ENCODE assay signal across 8 cellular contexts in genomic region chr15:45634442-45635190, GRCh38. TPM values are rescaled to one million over a fixed set of nuclear protein-coding genes. Genes with fewer than 3 reads are reported as not detected.
DNase-seq lines count a peak whose midpoint lies in the region; ATAC-seq and TF ChIP-seq lines count a peak whose summit lies in the region.

TSS of gene SQOR (plus strand) at chr15:45635029. CDS start at chr15:45658924, 23,895 bp downstream.

- H3K27me3 ChIP-seq in OCI-LY1 (ENCODE audit: insufficient read depth, low read length) (no peaks in the 10 kb centered on the region), neural progenitor cell (peaks cover 85% of the 10 kb centered on the region), subcutaneous abdominal adipose tissue (ENCODE audit: control insufficient read depth in 5 of 5, insufficient read depth in 4 of 5, low read length in 5 of 5) (no peaks in the 10 kb centered on the region)

- no peaks in the 10 kb centered on the region for H3K79me2 ChIP-seq in OCI-LY1 (ENCODE audit: insufficient read depth, low read length)
- no peaks in the 10 kb centered on the region for H3K79me2 ChIP-seq in neural progenitor cell (ENCODE audit: low read depth)

- no peaks in the 10 kb centered on the region for H3K36me3 Mint-ChIP-seq in neural progenitor cell

- H3K9ac ChIP-seq in OCI-LY1 (ENCODE audit: low read length) (no peak within 1 kb of the TSS; the same call in 1 of the 2 replicates), neural progenitor cell (no peak within 1 kb of the TSS), subcutaneous abdominal adipose tissue (ENCODE audit: low read length in 5 of 5) (peak within 1 kb of the TSS; percentile 30 to 96 (median 94))

- H3K36me3 ChIP-seq in OCI-LY1 (ENCODE audit: insufficient read depth, low read length) (no peaks in the 10 kb centered on the region), neural progenitor cell (no peaks in the 10 kb centered on the region), subcutaneous abdominal adipose tissue (ENCODE audit: control insufficient read depth in 5 of 5, insufficient read depth in 5 of 5, low read length in 5 of 5) (no peaks in the 10 kb centered on the region)

- H4K20me1 ChIP-seq in OCI-LY1 (ENCODE audit: insufficient read depth, low read length) (no peaks in the 10 kb centered on the region), neural progenitor cell (ENCODE audit: low read depth) (no peaks in the 10 kb centered on the region)

- H3K27ac ChIP-seq in OCI-LY1 (ENCODE audit: low read depth, low read length, poor library complexity, severe bottlenecking) = no peak within 1 kb of the TSS
- H3K27ac ChIP-seq in neural progenitor cell = no peak within 1 kb of the TSS
- H3K27ac ChIP-seq in subcutaneous abdominal adipose tissue (ENCODE audit: low read depth, low read length) = peak within 1 kb of the TSS; percentile 92

- H3K9me2 ChIP-seq in OCI-LY1 (ENCODE audit: low read depth, low read length) = no peaks in the 10 kb centered on the region

- H3K4me3 Mint-ChIP-seq in neural progenitor cell = peak within 1 kb of the TSS; percentile 91

- H3K4me1 ChIP-seq in OCI-LY1 (ENCODE audit: insufficient read depth, low read length, severe bottlenecking) (peaks cover 10% of the 10 kb centered on the region), neural progenitor cell (no peaks in the 10 kb centered on the region), subcutaneous abdominal adipose tissue (ENCODE audit: control insufficient read depth in 5 of 5, insufficient read depth in 5 of 5, low read length in 5 of 5) (peaks cover 5 to 61% (median 42%) of the 10 kb centered on the region in 5 donors)

- peaks cover 7% of the 10 kb centered on the region for H3K4me1 Mint-ChIP-seq in neural progenitor cell

- no peak within 1 kb of the TSS for H2AFZ ChIP-seq in OCI-LY1 (ENCODE audit: low read length)
- H2AFZ ChIP-seq in neural progenitor cell (replicated peaks) = peak within 1 kb of the TSS; percentile 97

- TF ChIP-seq CTCF in OCI-LY1 (IDR thresholded peaks at IDR 0.05; ENCODE audit: low read length) (no peak), neural progenitor cell (IDR thresholded peaks at IDR 0.05) (no peak)

- peak; percentile 55 for DNase-seq in A172 (ENCODE audit: low spot score)
- DNase-seq in activated T-helper 1 cell treated with anti-CD3 and anti-CD28 coated beads, Interleukin-2, amount 50 U/mL, for 16 hours (ENCODE audit: low read depth in 1 of 2, low spot score in 1 of 2) = peak; percentile 38 to 41
- DNase-seq in fibroblast of peridontal ligament (ENCODE audit: extremely low read depth) = peak; percentile 49
- DNase-seq in neural progenitor cell (ENCODE audit: low spot score) = peak; percentile 72

- H3K4me3 ChIP-seq in OCI-LY1 (ENCODE audit: low read depth, low read length, poor library complexity, severe bottlenecking) (peak within 1 kb of the TSS; percentile 42), neural progenitor cell (peak within 1 kb of the TSS; percentile 62), subcutaneous abdominal adipose tissue (ENCODE audit: low read depth in 1 of 5, low read length in 5 of 5) (peak within 1 kb of the TSS; percentile 84 to 97 (median 93))

- H3K27me3 Mint-ChIP-seq in neural progenitor cell (ENCODE audit: insufficient read depth, low read depth) = peaks cover 15% of the 10 kb centered on the region

- no peaks in the 10 kb centered on the region for H3F3A ChIP-seq in OCI-LY1 (ENCODE audit: insufficient read depth, low read length)
- no peaks in the 10 kb centered on the region for H3F3A ChIP-seq in neural progenitor cell (ENCODE audit: low read depth)

- no peaks in the 10 kb centered on the region for H3K9me3 Mint-ChIP-seq in neural progenitor cell

- H3K4me2 ChIP-seq in OCI-LY1 (ENCODE audit: low read length) (peak within 1 kb of the TSS; percentile 37), neural progenitor cell (peak within 1 kb of the TSS; percentile 97)

- no peak within 1 kb of the TSS for H3K27ac Mint-ChIP-seq in neural progenitor cell

- H3K9me3 ChIP-seq in OCI-LY1 (ENCODE audit: low read length) (no peaks in the 10 kb centered on the region), neural progenitor cell (ENCODE audit: low read depth) (no peaks in the 10 kb centered on the region), subcutaneous abdominal adipose tissue (ENCODE audit: control insufficient read depth in 5 of 5, low read length in 5 of 5) (no peaks in the 10 kb centered on the region)

- peak; percentile 38 for ATAC-seq in GM18519 (IDR thresholded peaks at IDR 0.05; ENCODE audit: low FRiP score, unreplicated experiment)
- peak; percentile 80 for ATAC-seq in HG03039 (IDR thresholded peaks at IDR 0.05; ENCODE audit: unreplicated experiment)

RNA-seq across cellular contexts. Expression of gene SQOR, which starts in this region (rescaled TPM):
- 19.0 and 21.7 TPM in 2 replicates for total RNA-seq in A172 (2014; rRNA removed; shearing (Covaris generic))
- 0.22 and 0.73 TPM in 2 replicates for total RNA-seq in neural progenitor cell (ENCODE audit: low replicate concordance)

Comparison
In these comparisons a context has a peak if more than half of its experiments do, and no peak if none do; other contexts are left out.
1. RNA of gene SQOR (total RNA-seq): 19.0 to 21.7 TPM in A172; 0.22 to 0.73 TPM in neural progenitor cell; every median in the first group is over 10 times any median in the second.
2. Peak in DNase-seq, H3K4me3 ChIP-seq and H3K4me2 ChIP-seq in neural progenitor cell; RNA of the gene not detected or under 1 TPM.
3. H3K4me3 ChIP-seq: peak in every context shown above with its lines; median percentile 93 in subcutaneous abdominal adipose tissue; 62 in neural progenitor cell; 42 in OCI-LY1.
4. H3K9ac ChIP-seq: peak in subcutaneous abdominal adipose tissue (5 of 5); none in OCI-LY1 (single experiment) and neural progenitor cell (single experiment).
5. Peak in every context shown above with its lines, with median percentiles within 50 percentile points of each other: DNase-seq.